In the genomic region with DNA sequence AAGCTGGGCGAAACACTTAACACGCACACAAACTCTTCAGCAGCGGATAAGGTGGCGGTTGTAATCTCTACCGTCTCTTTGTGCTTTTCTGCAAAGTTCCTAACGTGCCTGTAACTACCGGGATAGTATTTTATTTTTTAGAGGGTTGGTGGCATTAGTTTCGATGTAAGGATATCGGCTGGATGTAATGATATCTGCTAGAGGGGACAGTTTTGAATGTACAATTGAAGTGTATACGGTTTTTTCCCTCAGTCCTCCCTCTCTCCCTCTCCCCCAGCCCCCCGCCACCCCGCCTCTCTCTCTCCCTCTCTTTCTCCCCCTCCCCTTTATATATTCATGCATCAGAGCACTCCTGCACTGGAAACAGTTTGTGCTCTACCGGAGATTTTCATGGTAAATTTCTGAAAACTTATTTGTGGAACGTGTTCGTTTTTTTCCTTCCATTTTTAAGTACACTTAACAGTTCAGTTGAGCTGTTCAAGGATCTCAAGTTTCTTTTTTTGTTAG, we compare ENCODE assay signal across 8 cellular contexts. TPM values are rescaled to one million over a fixed set of nuclear protein-coding genes. Genes with fewer than 3 reads are reported as not detected.
A peak's percentile ranks its signal among the peaks of the same experiment; 100 is the strongest.
DNase-seq lines count a peak whose midpoint lies in the region; FAIRE-seq and TF ChIP-seq lines count a peak whose summit lies in the region.

No MANE protein-coding gene starts in this region.

- H3K4me1 ChIP-seq in hepatocyte (ENCODE audit: insufficient read depth) = peaks cover 14% of the 10 kb centered on the region

- peak overlapping the region; percentile 83 for H2AFZ ChIP-seq in hepatocyte

- TF ChIP-seq CTCF in RWPE1 (conservative IDR thresholded peaks at IDR 0.05; ENCODE audit: low read depth) (no peak), hepatocyte (IDR thresholded peaks at IDR 0.05; ENCODE audit: poor library complexity) (no peak)

- no peaks in the 10 kb centered on the region for H3K36me3 ChIP-seq in hepatocyte (replicated peaks; ENCODE audit: insufficient read depth, low read depth)

- peak overlapping the region; percentile 94 for H3K4me3 ChIP-seq in hepatocyte

- H3K9me3 ChIP-seq in hepatocyte (ENCODE audit: low read depth) = no peaks in the 10 kb centered on the region

- no peak for FAIRE-seq in urothelium cell line (lab: Jason Lieb, UNC)

- H4K20me1 ChIP-seq in hepatocyte (ENCODE audit: insufficient read depth, poor library complexity, severe bottlenecking) = peaks cover 17% of the 10 kb centered on the region

- H3K9me2 ChIP-seq in hepatocyte (replicated peaks; ENCODE audit: insufficient read depth) = no peaks in the 10 kb centered on the region

- POLR2A ChIA-PET in RWPE1 (lab: Yijun Ruan, JAX; ENCODE audit: low non-redundant PET) = no interaction called here

- peak overlapping the region; percentile 85 for H3K27ac ChIP-seq in RWPE1
- H3K27ac ChIP-seq in hepatocyte = peak overlapping the region; percentile 74
- peak overlapping the region; percentile 48 for H3K27ac ChIP-seq in temporal lobe (ENCODE audit: low read depth, low read length)

- peaks cover 52% of the 10 kb centered on the region for H3K79me2 ChIP-seq in hepatocyte

- CTCF ChIA-PET in RWPE1 (lab: Yijun Ruan, JAX) = interaction anchor here (0.6 kb wide), 1 partner anchor 197 kb away, joined by 3 read pairs; no protein-coding TSS in a partner anchor

- under 1% methylated on average over 12 of the region's 15 CpGs for WGBS in hepatocyte (ENCODE audit: low lambda C conversion rate, missing lambda C conversion rate)

- no peaks in the 10 kb centered on the region for H3K27me3 ChIP-seq in hepatocyte

- DNase-seq in NCI-H1417 (lab: John Stamatoyannopoulos, UW) (peak; percentile 47 to 91 (median 84)), NCI-H1417 treated with DMSO at 0.1 percent for 48 hours (lab: John Stamatoyannopoulos, UW) (no peak), RWPE1 (ENCODE audit: low spot score) (no peak), hepatocyte (ENCODE audit: low spot score) (peak; percentile 36), activated gamma-delta T cell treated with Interleukin-2 at 50 U/mL for 16 hours (no peak), urothelium cell line (ENCODE audit: low spot score) (no peak), EL (no peak)

- peak overlapping the region; percentile 93 for H3K4me2 ChIP-seq in hepatocyte

RNA-seq across cellular contexts. Expression of a gene that starts 1.6 kb away (rescaled TPM):
- total RNA-seq in hepatocyte = 18.2 and 21.4 TPM in 2 replicates
- 15.7 and 28.8 TPM in 2 replicates for polyA plus RNA-seq in hepatocyte
- 36.6 TPM for total RNA-seq in temporal lobe

Comparison
In these comparisons a context has a peak if more than half of its experiments do, and no peak if none do; other contexts are left out.
1. DNase-seq: peak in NCI-H1417 (3 of 3) and hepatocyte (single experiment); none in NCI-H1417 treated with DMSO at 0.1 percent for 48 hours (single experiment), RWPE1 (single experiment), activated gamma-delta T cell treated with Interleukin-2 at 50 U/mL for 16 hours (single experiment), urothelium cell line (single experiment) and EL (single experiment).
2. Peak in every context shown above with its lines, with median percentiles within 50 percentile points of each other: H3K27ac ChIP-seq.